In genomic region chr22:49920859-49921258, GRCh38 we compare ENCODE assay signal across 25 cellular contexts. TPM values are rescaled to one million over a fixed set of nuclear protein-coding genes. Genes with fewer than 3 reads are reported as not detected.
DNase-seq lines count a peak whose midpoint lies in the region; ATAC-seq and TF ChIP-seq lines count a peak whose summit lies in the region.
"Had no signal": no experiment of that assay in that cellular context is flagged by ENCODE, and none has a peak within 500 bp of the region (broad histone marks: within the 10 kb centered on the region; RNA-seq: fewer than 3 reads in every experiment).

No MANE protein-coding gene starts in this region.

- H3K4me3 Mint-ChIP-seq in T-helper 17 cell (peak overlapping the region; percentile 31), mesothelial cell of epicardium (peak overlapping the region; percentile 34)

- H3K27me3 Mint-ChIP-seq in T-helper 17 cell (no peaks in the 10 kb centered on the region), mesothelial cell of epicardium (ENCODE audit: low read depth) (no peaks in the 10 kb centered on the region)

- H3K9me3 Mint-ChIP-seq in mesothelial cell of epicardium, result no peaks in the 10 kb centered on the region
- H3K9me3 Mint-ChIP-seq: natural killer cell had no signal

- no peak overlapping the region for H3K27ac Mint-ChIP-seq in T-helper 17 cell
- H3K27ac Mint-ChIP-seq in mesothelial cell of epicardium, result no peak overlapping the region

- peaks cover 7% of the 10 kb centered on the region for H3K4me1 ChIP-seq in right cardiac atrium (ENCODE audit: control insufficient read depth, insufficient read depth, low read length)
- H3K4me1 ChIP-seq: parathyroid adenoma had no signal

- H3K4me1 Mint-ChIP-seq in T-helper 17 cell (peaks cover 21% of the 10 kb centered on the region), mesothelial cell of epicardium (peaks cover 4% of the 10 kb centered on the region)

- TF ChIP-seq CTCF in mesothelial cell of epicardium (IDR thresholded peaks at IDR 0.05; ENCODE audit: unreplicated experiment), result no peak

- intact Hi-C loops in right cardiac atrium (cut with DNase I) (no loop called here), Right ventricle myocardium inferior (cut with DNase I) (no loop called here)

- H3K4me3 ChIP-seq in right cardiac atrium (ENCODE audit: low read length), result no peak overlapping the region
- H3K4me3 ChIP-seq: sigmoid colon, uterus had no signal

- 95% methylated on average over 18 of the region's 18 CpGs for WGBS in right cardiac atrium

- H3K9me3 ChIP-seq in right cardiac atrium (ENCODE audit: control insufficient read depth, low read length) (no peaks in the 10 kb centered on the region), T-helper 17 cell (ENCODE audit: control insufficient read depth, low read length, poor library complexity, severe bottlenecking) (no peaks in the 10 kb centered on the region)
- H3K9me3 ChIP-seq: Caco-2, sigmoid colon, uterus had no signal

- peak in 2 of 3 donors; percentile 27 to 53 for DNase-seq in right cardiac atrium
- DNase-seq in Right ventricle myocardium inferior (ENCODE audit: missing footprints), result no peak
- DNase-seq in T-helper 17 cell, result no peak
- no peak for DNase-seq in mesothelial cell of epicardium (ENCODE audit: low spot score in 2 of 2, unreplicated experiment in 2 of 2)
- DNase-seq in pons (ENCODE audit: low spot score), result no peak
- no peak for DNase-seq in SW 1271 (lab: John Stamatoyannopoulos, UW)
- DNase-seq: activated CD8-positive, alpha-beta memory T cell treated with anti-CD3 and anti-CD28 coated beads, Interleukin-2, amount 50 U/mL, for 48 hours; activated gamma-delta T cell treated with Interleukin-2 at 50 U/mL for 16 hours; Caco-2; caudate nucleus; dermis blood vessel endothelial cell; DND-41; H7; head of caudate nucleus; IMR-90; left cardiac atrium; mesendoderm; natural killer cell; NCI-H1105 treated with DMSO at 0.1 percent for 48 hours; NCI-H2081 treated with DMSO at 0.1 percent for 48 hours; NCI-H82; sigmoid colon; uterus had no signal

- H3K36me3 Mint-ChIP-seq in T-helper 17 cell (ENCODE audit: low read depth), result peaks cover 3% of the 10 kb centered on the region
- peaks cover 5% of the 10 kb centered on the region for H3K36me3 Mint-ChIP-seq in mesothelial cell of epicardium
- H3K36me3 Mint-ChIP-seq: natural killer cell had no signal

- H3K27me3 ChIP-seq in right cardiac atrium (ENCODE audit: control insufficient read depth, insufficient read depth), result no peaks in the 10 kb centered on the region
- H3K27me3 ChIP-seq: sigmoid colon, uterus had no signal

- H3K27ac ChIP-seq in right cardiac atrium (ENCODE audit: low read length), result no peak overlapping the region
- H3K27ac ChIP-seq: parathyroid adenoma, sigmoid colon, uterus had no signal

- ATAC-seq in right cardiac atrium (no peak), Right ventricle myocardium inferior (no peak), T-helper 17 cell (no peak), GM21737 (IDR thresholded peaks at IDR 0.05; ENCODE audit: unreplicated experiment) (no peak)
- ATAC-seq: left cardiac atrium, natural killer cell had no signal

RNA-seq across cellular contexts. Expression of gene CRELD2, which starts 2.4 kb away (rescaled TPM):
- total RNA-seq in right cardiac atrium, result 10 to 100 TPM; 22.1 to 40.0 (median 26.8) TPM
- 21.8 TPM for polyA plus RNA-seq in right cardiac atrium
- total RNA-seq in Right ventricle myocardium inferior, result 30.6 TPM
- 10 to 100 TPM; 28.1 to 36.7 TPM for total RNA-seq in T-helper 17 cell
- 41.4 to 42.2 TPM (median 41.9 TPM) in 3 replicates for total RNA-seq in mesothelial cell of epicardium

RNA-seq across cellular contexts. Expression of gene ALG12, which starts 2.6 kb away (rescaled TPM):
- total RNA-seq in right cardiac atrium, result 10 to 100 TPM; 13.2 to 19.7 (median 17.4) TPM
- 13.0 TPM for polyA plus RNA-seq in right cardiac atrium
- total RNA-seq in Right ventricle myocardium inferior, result 16.4 TPM
- total RNA-seq in T-helper 17 cell, result 10 to 100 TPM; 13.7 to 15.4 TPM
- total RNA-seq in mesothelial cell of epicardium, result 26.4 to 30.9 TPM (median 26.8 TPM) in 3 replicates

RNA-seq across cellular contexts. Expression of gene PIM3, which starts 39.7 kb away (rescaled TPM):
- total RNA-seq in right cardiac atrium (10 to 100 TPM; 39.9 to 55.8 (median 49.9) TPM), Right ventricle myocardium inferior (56.9 TPM), T-helper 17 cell (100 to 1,000 TPM; 227 to 241 TPM), mesothelial cell of epicardium (57.5 to 62.5 TPM (median 59.8 TPM) in 3 replicates)
- 39.0 TPM for polyA plus RNA-seq in right cardiac atrium

Comparison
In these comparisons a context has a peak if more than half of its experiments do, and no peak if none do; other contexts are left out.
1. DNase-seq: peak in right cardiac atrium (2 of 3); none in Right ventricle myocardium inferior (single experiment), T-helper 17 cell (0 of 3), mesothelial cell of epicardium (0 of 2), pons (single experiment) and SW 1271 (0 of 2).